10 cellular contexts compared by ENCODE assay signal in the genomic region with DNA sequence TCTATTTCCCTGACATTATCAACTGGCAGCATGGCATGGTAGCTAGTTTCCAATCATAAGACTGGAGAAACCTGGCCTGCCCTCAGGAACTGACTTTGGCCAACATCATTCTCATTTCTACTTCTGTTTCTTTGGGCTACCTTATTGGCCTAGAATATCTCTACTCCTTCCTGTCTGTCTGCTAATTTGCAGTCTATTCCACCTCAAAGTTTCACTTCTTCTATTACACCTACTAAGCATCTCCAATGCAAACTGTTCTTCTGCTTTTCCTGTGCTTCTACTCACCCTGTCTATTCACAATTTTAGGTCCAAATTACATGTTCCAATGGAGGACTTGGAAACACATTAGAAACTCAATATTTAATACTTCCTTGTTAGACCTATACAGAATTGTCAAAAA.
DNase-seq lines count a peak whose midpoint lies in the region; ATAC-seq lines count a peak whose summit lies in the region.
"Had no signal": no experiment of that assay in that cellular context is flagged by ENCODE, and none has a peak within 500 bp of the region (broad histone marks: within the 10 kb centered on the region; RNA-seq: fewer than 3 reads in every experiment).

No MANE protein-coding gene starts in this region.

- ATAC-seq in GM18867 (IDR thresholded peaks at IDR 0.05; ENCODE audit: unreplicated experiment) (peak; percentile 99), GM21723 (IDR thresholded peaks at IDR 0.05; ENCODE audit: unreplicated experiment) (peak; percentile 96), HG03432 (IDR thresholded peaks at IDR 0.05; ENCODE audit: unreplicated experiment) (peak; percentile 95), GM18873 (IDR thresholded peaks at IDR 0.05; ENCODE audit: low FRiP score, unreplicated experiment) (no peak)

- DNase-seq in germinal center (ENCODE audit: low spot score) (peak; percentile 59), islet precursor cell (no peak), HuH-7 (ENCODE audit: low spot score) (no peak)
- no peak for DNase-seq in effector CD4-positive, alpha-beta T cell
- DNase-seq: CD8-positive, alpha-beta memory T cell; PC-9 had no signal
